10 cellular contexts compared by ENCODE assay signal in genomic region chr2:102826904-102827303, GRCh38.
DNase-seq lines count a peak whose midpoint lies in the region; ATAC-seq, FAIRE-seq and TF ChIP-seq lines count a peak whose summit lies in the region.
"Had no signal": no experiment of that assay in that cellular context is flagged by ENCODE, and none has a peak within 500 bp of the region (broad histone marks: within the 10 kb centered on the region; RNA-seq: fewer than 3 reads in every experiment).

No MANE protein-coding gene starts in this region.

- H3K4me1 ChIP-seq in mammary epithelial cell (ENCODE audit: insufficient read depth, low read length) (no peaks in the 10 kb centered on the region), pancreas (no peaks in the 10 kb centered on the region)
- no peaks in the 10 kb centered on the region for H3K4me1 ChIP-seq in CD8-positive, alpha-beta T cell (ENCODE audit: insufficient read depth, low read length)

- no peak overlapping the region for H3K4me2 ChIP-seq in mammary epithelial cell (ENCODE audit: insufficient read depth, low read depth, low read length)

- no peak overlapping the region for H3K4me3 Mint-ChIP-seq in T-cell
- H3K4me3 Mint-ChIP-seq in CD8-positive, alpha-beta T cell: no peak overlapping the region

- no peak for FAIRE-seq in pancreas (lab: Jason Lieb, UNC)
- FAIRE-seq: endothelial cell of umbilical vein had no signal

- no peak overlapping the region for H2AFZ ChIP-seq in mammary epithelial cell (ENCODE audit: low read depth, low read length)

- TF ChIP-seq CTCF in mammary epithelial cell (conservative IDR thresholded peaks at IDR 0.05 in 1 of 2, IDR thresholded peaks at IDR 0.05 in 1 of 2; ENCODE audit: extremely low read depth in 1 of 2, insufficient read depth in 1 of 2, low read depth in 1 of 2, low read length in 2 of 2) (no peak), pancreas (IDR thresholded peaks at IDR 0.05) (no peak)
- TF ChIP-seq CTCF in CD8-positive, alpha-beta T cell (IDR thresholded peaks at IDR 0.05): no peak

- ATAC-seq in pancreas (peak in 3 of 4 donors; percentile 56 to 70 (median 57)), T-cell (replicated peaks in 1 of 4) (no peak), GM18505 (IDR thresholded peaks at IDR 0.05; ENCODE audit: unreplicated experiment) (no peak)
- ATAC-seq in CD8-positive, alpha-beta T cell: no peak

- BruUV-seq in mammary epithelial cell (replicated peaks; lab: Mats Ljungman, UMichigan): no TSS peak

- H3K79me2 ChIP-seq in mammary epithelial cell (ENCODE audit: insufficient read depth, low read length): no peaks in the 10 kb centered on the region

- H4K20me1 ChIP-seq in mammary epithelial cell (ENCODE audit: insufficient read depth, low read length): no peaks in the 10 kb centered on the region

- H3K27ac Mint-ChIP-seq in T-cell: no peak overlapping the region
- H3K27ac Mint-ChIP-seq in CD8-positive, alpha-beta T cell: no peak overlapping the region

- TF ChIP-seq POLR2A in GM18505 (IDR thresholded peaks at IDR 0.05; ENCODE audit: borderline replicate concordance, extremely low read depth, insufficient read depth, insufficient read length): no peak

- intact Hi-C loops in mammary epithelial cell (cut with micrococcal nuclease) (no loop called here), pancreas (cut with DNase I) (no loop called here)
- intact Hi-C loops in CD8-positive, alpha-beta T cell (cut with DNase I, micrococcal nuclease): no loop called here

- dilution Hi-C loops in mammary epithelial cell (cut with HindIII; ENCODE audit: low sequenced_read_pairs): no loop called here

- no peaks in the 10 kb centered on the region for H3K9me3 Mint-ChIP-seq in T-cell
- H3K9me3 Mint-ChIP-seq in CD8-positive, alpha-beta T cell: no peaks in the 10 kb centered on the region

- CTCF ChIA-PET in mammary epithelial cell (lab: Charles Lee; ENCODE audit: low non-redundant PET): no interaction called here
- CTCF ChIA-PET in T-cell (lab: Charles Lee): no interaction called here
- CTCF ChIA-PET in CD8-positive, alpha-beta T cell (lab: Charles Lee): interaction anchor here (1.1 to 1.2 kb wide), 2 partner anchors 13 to 14 kb away, joined by 3 read pairs; no protein-coding TSS in a partner anchor

- peak; percentile 79 for DNase-seq in H4 (ENCODE audit: low spot score)
- peak; percentile 21 for DNase-seq in NCI-H2196 treated with DMSO at 0.1 percent for 48 hours (lab: John Stamatoyannopoulos, UW; ENCODE audit: unreplicated experiment)
- peak; percentile 1 for DNase-seq in mammary epithelial cell
- DNase-seq in pancreas: no peak
- no peak for DNase-seq in T-cell
- no peak for DNase-seq in AG08395 (ENCODE audit: low spot score)
- no peak for DNase-seq in CD8-positive, alpha-beta T cell
- DNase-seq: MM.1S had no signal

- H3K36me3 ChIP-seq in mammary epithelial cell (ENCODE audit: insufficient read depth, low read length) (no peaks in the 10 kb centered on the region), pancreas (no peaks in the 10 kb centered on the region)
- H3K36me3 ChIP-seq in CD8-positive, alpha-beta T cell (ENCODE audit: insufficient read depth, low read length): no peaks in the 10 kb centered on the region

- H3K9ac ChIP-seq in mammary epithelial cell (ENCODE audit: insufficient read depth, low read length): no peak overlapping the region

- WGBS in mammary epithelial cell (ENCODE audit: low coverage, missing lambda C conversion rate): 16% methylated on average over 5 of the region's 5 CpGs
- WGBS in pancreas, 2 donors: 6 to 11% methylated on average over 5 of the region's 5 CpGs

- H3K4me3 ChIP-seq in mammary epithelial cell (replicated peaks in 1 of 3; ENCODE audit: insufficient read depth in 1 of 3, low read depth in 2 of 3, low read length in 3 of 3) (no peak overlapping the region), pancreas (no peak overlapping the region)
- H3K4me3 ChIP-seq in CD8-positive, alpha-beta T cell (ENCODE audit: low read depth, low read length): no peak overlapping the region

- no peaks in the 10 kb centered on the region for H3K36me3 Mint-ChIP-seq in T-cell
- no peaks in the 10 kb centered on the region for H3K36me3 Mint-ChIP-seq in CD8-positive, alpha-beta T cell

- in situ Hi-C loops in mammary epithelial cell (cut with MboI; ENCODE audit: low sequenced_read_pairs in 2 of 2): no loop called here

- no peaks in the 10 kb centered on the region for H3K27me3 Mint-ChIP-seq in T-cell
- H3K27me3 Mint-ChIP-seq in CD8-positive, alpha-beta T cell (ENCODE audit: low read depth): no peaks in the 10 kb centered on the region

- H3K4me1 Mint-ChIP-seq in T-cell: no peaks in the 10 kb centered on the region
- no peaks in the 10 kb centered on the region for H3K4me1 Mint-ChIP-seq in CD8-positive, alpha-beta T cell (ENCODE audit: low read depth)

- H3K27me3 ChIP-seq in mammary epithelial cell (ENCODE audit: insufficient read depth, low read length) (no peaks in the 10 kb centered on the region), pancreas (no peaks in the 10 kb centered on the region)
- H3K27me3 ChIP-seq in CD8-positive, alpha-beta T cell (ENCODE audit: insufficient read depth, low read length): no peaks in the 10 kb centered on the region

- H3K27ac ChIP-seq in mammary epithelial cell (ENCODE audit: insufficient read depth, low read depth, low read length): no peak overlapping the region
- H3K27ac ChIP-seq in pancreas: no peak overlapping the region
- no peak overlapping the region for H3K27ac ChIP-seq in CD8-positive, alpha-beta T cell (ENCODE audit: low read depth, low read length)

- H3K9me3 ChIP-seq in mammary epithelial cell (replicated peaks; ENCODE audit: insufficient read depth, low read length) (no peaks in the 10 kb centered on the region), pancreas (no peaks in the 10 kb centered on the region)
- no peaks in the 10 kb centered on the region for H3K9me3 ChIP-seq in CD8-positive, alpha-beta T cell (ENCODE audit: low read length)

- POLR2A ChIA-PET in T-cell (lab: Charles Lee): no interaction called here
- POLR2A ChIA-PET in CD8-positive, alpha-beta T cell (lab: Charles Lee): no interaction called here

Comparison
In these comparisons a context has a peak if more than half of its experiments do, and no peak if none do; other contexts are left out.
1. DNase-seq: peak in H4 (single experiment), NCI-H2196 treated with DMSO at 0.1 percent for 48 hours (single experiment) and mammary epithelial cell (single experiment); none in pancreas (0 of 6), T-cell (0 of 34), AG08395 (single experiment) and CD8-positive, alpha-beta T cell (0 of 7).
2. ATAC-seq: peak in pancreas (3 of 4); none in T-cell (0 of 4), GM18505 (single experiment) and CD8-positive, alpha-beta T cell (single experiment).